ENCODE assay signal across 1 cellular context in genomic region chr2:118988706-118989105, GRCh38.
TF ChIP-seq lines count a peak whose summit lies in the region.

No MANE protein-coding gene starts in this region.

TF ChIP-seq in GM12878, 131 proteins besides CTCF, POLR2A, EP300 and RAD21 (continued from another document):
- TF ChIP-seq IRF5 (IDR thresholded peaks at IDR 0.05; ENCODE audit: borderline replicate concordance) (no peak), POU2F2 (IDR thresholded peaks at IDR 0.05; ENCODE audit: borderline replicate concordance, low read depth, low read length) (no peak), HSF1 (IDR thresholded peaks at IDR 0.05; ENCODE audit: low read depth, low read length) (no peak), SRF (IDR thresholded peaks at IDR 0.05; ENCODE audit: low read depth in 2 of 2, low read length in 2 of 2) (no peak), IKZF1 (conservative IDR thresholded peaks at IDR 0.05) (no peak)
